Comparison of ENCODE assay signal across 9 cellular contexts in genomic region chrX:331145-331771, GRCh38. TPM values are rescaled to one million over a fixed set of nuclear protein-coding genes. Genes with fewer than 3 reads are reported as not detected.
DNase-seq lines count a peak whose midpoint lies in the region; ATAC-seq and TF ChIP-seq lines count a peak whose summit lies in the region.
"Had no signal": no experiment of that assay in that cellular context is flagged by ENCODE, and none has a peak within 500 bp of the region (broad histone marks: within the 10 kb centered on the region; RNA-seq: fewer than 3 reads in every experiment).

No MANE protein-coding gene starts in this region.

- no peaks in the 10 kb centered on the region for H3K27me3 Mint-ChIP-seq in activated T-cell treated with anti-CD3 and anti-CD28 coated beads, Interleukin-2, amount 50 U/mL, for 72 hours (ENCODE audit: low read depth)
- peaks cover 1% of the 10 kb centered on the region for H3K27me3 Mint-ChIP-seq in activated naive CD8-positive, alpha-beta T cell treated with anti-CD3 and anti-CD28 coated beads, Interleukin-2, amount 50 U/mL, for 24 hours

- H3K4me1 ChIP-seq in thoracic aorta (ENCODE audit: control insufficient read depth in 1 of 2, low read depth in 2 of 2): peaks cover 4 to 11% of the 10 kb centered on the region in 2 donors

- H3K9me3 Mint-ChIP-seq in activated T-cell treated with anti-CD3 and anti-CD28 coated beads, Interleukin-2, amount 50 U/mL, for 72 hours: no peaks in the 10 kb centered on the region
- H3K9me3 Mint-ChIP-seq in activated naive CD8-positive, alpha-beta T cell treated with anti-CD3 and anti-CD28 coated beads, Interleukin-2, amount 50 U/mL, for 24 hours: no peaks in the 10 kb centered on the region

- H3K27ac Mint-ChIP-seq in activated T-cell treated with anti-CD3 and anti-CD28 coated beads, Interleukin-2, amount 50 U/mL, for 72 hours: no peak overlapping the region
- H3K27ac Mint-ChIP-seq in activated naive CD8-positive, alpha-beta T cell treated with anti-CD3 and anti-CD28 coated beads, Interleukin-2, amount 50 U/mL, for 24 hours: no peak overlapping the region
- H3K27ac Mint-ChIP-seq: T-helper 1 cell treated with Interleukin-12 subunit alpha and Interleukin-12 subunit beta and Interleukin-4 antibody, amounts not matched to agents 30 μg/mL and 1 μg/mL, for 36 hours had no signal

- H3K4me3 Mint-ChIP-seq in activated T-cell treated with anti-CD3 and anti-CD28 coated beads, Interleukin-2, amount 50 U/mL, for 72 hours: peak overlapping the region in 1 of 2 donors; percentile 43
- H3K4me3 Mint-ChIP-seq in activated naive CD8-positive, alpha-beta T cell treated with anti-CD3 and anti-CD28 coated beads, Interleukin-2, amount 50 U/mL, for 24 hours: no peak overlapping the region
- H3K4me3 Mint-ChIP-seq: T-helper 1 cell treated with Interleukin-12 subunit alpha and Interleukin-12 subunit beta and Interleukin-4 antibody, amounts not matched to agents 30 μg/mL and 1 μg/mL, for 36 hours had no signal

- DNase-seq in activated T-cell treated with anti-CD3 and anti-CD28 coated beads, Interleukin-2, amount 50 U/mL, for 72 hours: peak; percentile 14 to 27
- DNase-seq in activated T-cell treated with anti-CD3 and anti-CD28 coated beads, Interleukin-2, amount 50 U/mL, for 48 hours: no peak
- DNase-seq in activated naive CD8-positive, alpha-beta T cell treated with anti-CD3 and anti-CD28 coated beads, Interleukin-2, amount 50 U/mL, for 24 hours: peak; percentile 27
- DNase-seq in left lobe of liver (ENCODE audit: low spot score) (no peak), thoracic aorta (ENCODE audit: low spot score) (no peak), midbrain (lab: John Stamatoyannopoulos, UW) (no peak), SW 1271 (lab: John Stamatoyannopoulos, UW) (no peak), amniotic stem cell (lab: John Stamatoyannopoulos, UW) (no peak)

- H3K27ac ChIP-seq in thoracic aorta: no peak overlapping the region

- H3K36me3 Mint-ChIP-seq in activated T-cell treated with anti-CD3 and anti-CD28 coated beads, Interleukin-2, amount 50 U/mL, for 72 hours (ENCODE audit: insufficient read depth in 2 of 2): peaks cover 0 to 2% of the 10 kb centered on the region in 2 donors
- peaks cover 2% of the 10 kb centered on the region for H3K36me3 Mint-ChIP-seq in activated naive CD8-positive, alpha-beta T cell treated with anti-CD3 and anti-CD28 coated beads, Interleukin-2, amount 50 U/mL, for 24 hours (ENCODE audit: low read depth)

- ATAC-seq in activated T-cell treated with anti-CD3 and anti-CD28 coated beads, Interleukin-2, amount 50 U/mL, for 72 hours (replicated peaks in 1 of 2): peak; percentile 59 to 65
- ATAC-seq in activated naive CD8-positive, alpha-beta T cell treated with anti-CD3 and anti-CD28 coated beads, Interleukin-2, amount 50 U/mL, for 24 hours: peak; percentile 60
- ATAC-seq in left lobe of liver (peak; percentile 32), thoracic aorta (ENCODE audit: insufficient number of reproducible peaks, low FRiP score, low read depth) (no peak)

- peak overlapping the region; percentile 41 for H3K4me3 ChIP-seq in thoracic aorta

- TF ChIP-seq CTCF in thoracic aorta (IDR thresholded peaks at IDR 0.05): no peak

- no peaks in the 10 kb centered on the region for H3K36me3 ChIP-seq in thoracic aorta

- no peaks in the 10 kb centered on the region for H3K27me3 ChIP-seq in thoracic aorta (replicated peaks; ENCODE audit: insufficient read depth)

- H3K4me1 Mint-ChIP-seq in activated T-cell treated with anti-CD3 and anti-CD28 coated beads, Interleukin-2, amount 50 U/mL, for 72 hours (ENCODE audit: low read depth): no peaks in the 10 kb centered on the region
- peaks cover 2% of the 10 kb centered on the region for H3K4me1 Mint-ChIP-seq in activated naive CD8-positive, alpha-beta T cell treated with anti-CD3 and anti-CD28 coated beads, Interleukin-2, amount 50 U/mL, for 24 hours

- no peaks in the 10 kb centered on the region for H3K9me3 ChIP-seq in thoracic aorta

RNA-seq across cellular contexts. Expression of gene GTPBP6, which starts 12.7 kb away (rescaled TPM):
- 10 to 100 TPM; 47.2 to 53.6 TPM for total RNA-seq in activated T-cell treated with anti-CD3 and anti-CD28 coated beads, Interleukin-2, amount 50 U/mL, for 72 hours
- 31.7 TPM for total RNA-seq in left lobe of liver
- total RNA-seq in thoracic aorta: 10 to 100 TPM; 32.6 to 33.5 TPM

RNA-seq across cellular contexts. Expression of gene PLCXD1, which starts 50.1 kb away (rescaled TPM):
- total RNA-seq in activated T-cell treated with anti-CD3 and anti-CD28 coated beads, Interleukin-2, amount 50 U/mL, for 72 hours: 10 to 100 TPM; 52.2 to 72.0 TPM
- total RNA-seq in left lobe of liver: 11.4 TPM
- 10 to 100 TPM; 14.5 to 29.0 TPM for total RNA-seq in thoracic aorta

RNA-seq across cellular contexts. Expression of gene PPP2R3B, which starts 55.4 kb away (rescaled TPM):
- total RNA-seq in activated T-cell treated with anti-CD3 and anti-CD28 coated beads, Interleukin-2, amount 50 U/mL, for 72 hours: 10 to 100 TPM; 44.7 to 50.1 TPM
- total RNA-seq in left lobe of liver (9.3 TPM), thoracic aorta (10 to 100 TPM in 1 of 2 donors, 1 to 10 TPM in 1; 6.8 to 14.5 TPM)

Comparison
In these comparisons a context has a peak if more than half of its experiments do, and no peak if none do; other contexts are left out.
1. DNase-seq: peak in activated T-cell treated with anti-CD3 and anti-CD28 coated beads, Interleukin-2, amount 50 U/mL, for 72 hours (2 of 2) and activated naive CD8-positive, alpha-beta T cell treated with anti-CD3 and anti-CD28 coated beads, Interleukin-2, amount 50 U/mL, for 24 hours (single experiment); none in activated T-cell treated with anti-CD3 and anti-CD28 coated beads, Interleukin-2, amount 50 U/mL, for 48 hours (0 of 2), left lobe of liver (single experiment), thoracic aorta (single experiment), midbrain (single experiment), SW 1271 (0 of 2) and amniotic stem cell (single experiment).